3 cellular contexts compared by ENCODE assay signal in the genomic region with DNA sequence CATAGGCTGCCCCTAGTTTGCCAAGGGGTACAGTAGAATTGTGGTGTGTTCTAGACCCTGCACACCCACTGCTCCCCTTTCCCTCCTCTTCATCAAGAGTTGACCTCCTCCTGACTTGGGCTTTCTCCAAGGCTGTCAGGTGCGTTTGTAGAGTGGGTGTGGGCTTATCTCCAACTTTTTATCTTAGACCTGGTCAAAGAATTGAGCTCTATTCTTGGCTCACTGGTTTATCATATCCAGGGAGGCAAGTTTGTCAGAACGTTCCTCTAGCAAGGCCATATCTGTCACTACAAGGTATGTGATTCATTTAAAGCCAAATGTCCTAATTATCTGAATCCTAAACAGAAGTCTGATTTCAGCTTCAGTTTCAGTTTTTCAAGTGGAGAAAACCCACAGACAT.
TF ChIP-seq lines count a peak whose summit lies in the region.

No MANE protein-coding gene starts in this region.

TF ChIP-seq in liver, 16 proteins besides CTCF, POLR2A, EP300 and RAD21 (continued from another document):
- TF ChIP-seq FOXA1 (IDR thresholded peaks at IDR 0.05), result no peak
- TF ChIP-seq SP1 (IDR thresholded peaks at IDR 0.05), result no peak
- TF ChIP-seq EGR1 (IDR thresholded peaks at IDR 0.05; ENCODE audit: low read depth in 2 of 2), result no peak

TF ChIP-seq in HepG2, 621 proteins besides CTCF, POLR2A, EP300 and RAD21:
- TF ChIP-seq KLF11 (CRISPR knock-in tag; IDR thresholded peaks at IDR 0.05) (no peak), ZNF567 (CRISPR knock-in tag; IDR thresholded peaks at IDR 0.05; ENCODE audit: borderline replicate concordance) (no peak), HIC2 (CRISPR knock-in tag; IDR thresholded peaks at IDR 0.05; ENCODE audit: low read depth) (no peak), SP4 (CRISPR knock-in tag; IDR thresholded peaks at IDR 0.05) (no peak), ZFP41 (CRISPR knock-in tag; IDR thresholded peaks at IDR 0.05; ENCODE audit: borderline replicate concordance) (no peak), KDM3A (CRISPR knock-in tag; IDR thresholded peaks at IDR 0.05; ENCODE audit: low read depth) (no peak), ZNF746 (CRISPR knock-in tag; IDR thresholded peaks at IDR 0.05) (no peak), MED8 (CRISPR knock-in tag; IDR thresholded peaks at IDR 0.05; ENCODE audit: insufficient replicate concordance) (no peak), NR2C2 (CRISPR knock-in tag; IDR thresholded peaks at IDR 0.05; ENCODE audit: borderline replicate concordance) (no peak), HOXA5 (CRISPR knock-in tag; IDR thresholded peaks at IDR 0.05) (no peak), ZNF280D (CRISPR knock-in tag; IDR thresholded peaks at IDR 0.05) (no peak)
- TF ChIP-seq, protein P1, sequence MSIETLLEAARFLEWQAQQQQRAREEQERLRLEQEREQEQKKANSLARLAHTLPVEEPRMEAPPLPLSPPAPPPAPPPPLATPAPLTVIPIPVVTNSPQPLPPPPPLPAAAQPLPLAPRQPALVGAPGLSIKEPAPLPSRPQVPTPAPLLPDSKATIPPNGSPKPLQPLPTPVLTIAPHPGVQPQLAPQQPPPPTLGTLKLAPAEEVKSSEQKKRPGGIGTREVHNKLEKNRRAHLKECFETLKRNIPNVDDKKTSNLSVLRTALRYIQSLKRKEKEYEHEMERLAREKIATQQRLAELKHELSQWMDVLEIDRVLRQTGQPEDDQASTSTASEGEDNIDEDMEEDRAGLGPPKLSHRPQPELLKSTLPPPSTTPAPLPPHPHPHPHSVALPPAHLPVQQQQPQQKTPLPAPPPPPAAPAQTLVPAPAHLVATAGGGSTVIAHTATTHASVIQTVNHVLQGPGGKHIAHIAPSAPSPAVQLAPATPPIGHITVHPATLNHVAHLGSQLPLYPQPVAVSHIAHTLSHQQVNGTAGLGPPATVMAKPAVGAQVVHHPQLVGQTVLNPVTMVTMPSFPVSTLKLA (IDR thresholded peaks at IDR 0.05), result no peak
- TF ChIP-seq, protein P2, sequence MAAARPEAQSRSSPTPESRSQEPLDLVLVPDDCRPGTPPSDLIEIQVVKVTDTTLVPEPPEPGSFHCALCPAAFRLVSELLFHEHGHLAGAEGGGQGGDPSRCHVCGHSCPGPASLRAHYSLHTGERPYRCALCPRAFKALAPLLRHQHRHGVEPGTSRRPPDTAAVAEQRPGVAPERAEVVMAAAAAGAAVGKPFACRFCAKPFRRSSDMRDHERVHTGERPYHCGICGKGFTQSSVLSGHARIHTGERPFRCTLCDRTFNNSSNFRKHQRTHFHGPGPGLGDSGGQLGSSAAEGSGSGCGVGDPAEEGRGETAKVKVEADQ (CRISPR knock-in tag; IDR thresholded peaks at IDR 0.05; ENCODE audit: borderline replicate concordance), result no peak

TF ChIP-seq in GM12878, 131 proteins besides CTCF, POLR2A, EP300 and RAD21 (continued from another document):
- TF ChIP-seq PAX5 (IDR thresholded peaks at IDR 0.05; ENCODE audit: borderline replicate concordance, low read depth, low read length) (no peak), BCL3 (IDR thresholded peaks at IDR 0.05; ENCODE audit: borderline replicate concordance, insufficient read depth, low read depth, low read length, poor library complexity, severe bottlenecking) (no peak), BCL11A (IDR thresholded peaks at IDR 0.05; ENCODE audit: low read depth, low read length) (no peak), NRF1 (conservative IDR thresholded peaks at IDR 0.05; ENCODE audit: low read depth, low read length) (no peak), POLR2AphosphoS2 (IDR thresholded peaks at IDR 0.05; ENCODE audit: low read depth, low read length) (no peak)
